8 cellular contexts compared by ENCODE assay signal in genomic region chr12:94261781-94262180, GRCh38.
DNase-seq lines count a peak whose midpoint lies in the region; ATAC-seq and TF ChIP-seq lines count a peak whose summit lies in the region.

No MANE protein-coding gene starts in this region.

- peak overlapping the region; percentile 91 for H3K4me3 Mint-ChIP-seq in natural killer cell treated with Interleukin-12 subunit alpha and Interleukin-12 subunit beta and Interleukin-15 and Interleukin-18, amount 100 ng/mL, for 72 hours

- peaks cover 7% of the 10 kb centered on the region for H3K36me3 Mint-ChIP-seq in natural killer cell treated with Interleukin-12 subunit alpha and Interleukin-12 subunit beta and Interleukin-15 and Interleukin-18, amount 100 ng/mL, for 72 hours

- H4K20me1 ChIP-seq in OCI-LY3 (ENCODE audit: insufficient read depth, low read length), result no peaks in the 10 kb centered on the region

- intact Hi-C loops in colonic mucosa (cut with DNase I), result no loop called here

- no peak for ATAC-seq in natural killer cell treated with Interleukin-12 subunit alpha and Interleukin-12 subunit beta and Interleukin-15 and Interleukin-18, amount 100 ng/mL, for 72 hours
- no peak for ATAC-seq in HG03025 (IDR thresholded peaks at IDR 0.05; ENCODE audit: low FRiP score, unreplicated experiment)
- no peak for ATAC-seq in HG02610 (IDR thresholded peaks at IDR 0.05; ENCODE audit: unreplicated experiment)

- H3K9ac ChIP-seq in OCI-LY3 (ENCODE audit: low read length), result peak overlapping the region; percentile 85
- peak overlapping the region; percentile 60 to 86 for H3K9ac ChIP-seq in colonic mucosa (ENCODE audit: low read depth in 2 of 2, low read length in 2 of 2)

- H3K4me3 ChIP-seq in BE2C (ENCODE audit: low read depth, low read length) (peak overlapping the region; percentile 76), OCI-LY3 (ENCODE audit: low read length) (peak overlapping the region; percentile 87), colonic mucosa (peak overlapping the region; percentile 39)

- H2AFZ ChIP-seq in OCI-LY3 (ENCODE audit: low read depth, low read length), result peak overlapping the region; percentile 85

- peaks cover 30 to 36% of the 10 kb centered on the region in 2 donors for H3K4me1 Mint-ChIP-seq in natural killer cell treated with Interleukin-12 subunit alpha and Interleukin-12 subunit beta and Interleukin-15 and Interleukin-18, amount 100 ng/mL, for 72 hours (ENCODE audit: low read depth in 2 of 2)

- H3K27ac Mint-ChIP-seq in natural killer cell treated with Interleukin-12 subunit alpha and Interleukin-12 subunit beta and Interleukin-15 and Interleukin-18, amount 100 ng/mL, for 72 hours, result peak overlapping the region; percentile 98

- DNase-seq in BE2C, result no peak
- no peak for DNase-seq in colonic mucosa
- no peak for DNase-seq in natural killer cell treated with Interleukin-12 subunit alpha and Interleukin-12 subunit beta and Interleukin-15 and Interleukin-18, amount 100 ng/mL, for 72 hours (ENCODE audit: low spot score)
- no peak for DNase-seq in NCI-H748 treated with DMSO at 0.1 percent for 48 hours (lab: John Stamatoyannopoulos, UW)
- DNase-seq in NCI-H1436 treated with DMSO at 0.1 percent for 48 hours (lab: John Stamatoyannopoulos, UW), result no peak

- H3K36me3 ChIP-seq in BE2C (no peaks in the 10 kb centered on the region), OCI-LY3 (replicated peaks; ENCODE audit: low read depth, low read length) (no peaks in the 10 kb centered on the region), colonic mucosa (no peaks in the 10 kb centered on the region)

- H3K4me1 ChIP-seq in BE2C (peaks cover 27% of the 10 kb centered on the region), OCI-LY3 (ENCODE audit: low read length) (peaks cover 52% of the 10 kb centered on the region), colonic mucosa (peaks cover 5% of the 10 kb centered on the region)

- H3K9me3 ChIP-seq in BE2C, result no peaks in the 10 kb centered on the region
- no peaks in the 10 kb centered on the region for H3K9me3 ChIP-seq in OCI-LY3 (ENCODE audit: insufficient read depth, low read length)
- H3K9me3 ChIP-seq in colonic mucosa, result no peaks in the 10 kb centered on the region

- no peaks in the 10 kb centered on the region for H3K27me3 Mint-ChIP-seq in natural killer cell treated with Interleukin-12 subunit alpha and Interleukin-12 subunit beta and Interleukin-15 and Interleukin-18, amount 100 ng/mL, for 72 hours

- no peaks in the 10 kb centered on the region for H3K9me3 Mint-ChIP-seq in natural killer cell treated with Interleukin-12 subunit alpha and Interleukin-12 subunit beta and Interleukin-15 and Interleukin-18, amount 100 ng/mL, for 72 hours

- no peaks in the 10 kb centered on the region for H3K27me3 ChIP-seq in BE2C
- H3K27me3 ChIP-seq in OCI-LY3 (ENCODE audit: low read depth, low read length), result no peaks in the 10 kb centered on the region
- no peaks in the 10 kb centered on the region for H3K27me3 ChIP-seq in colonic mucosa

- H3K27ac ChIP-seq in OCI-LY3 (ENCODE audit: low read length) (peak overlapping the region; percentile 77), colonic mucosa (peak overlapping the region; percentile 59)

- no peak for TF ChIP-seq CTCF in BE2C (IDR thresholded peaks at IDR 0.05; ENCODE audit: low read depth, low read length)
- no peak for TF ChIP-seq CTCF in OCI-LY3 (IDR thresholded peaks at IDR 0.05; ENCODE audit: low read depth, low read length)
- no peak for TF ChIP-seq CTCF in colonic mucosa (IDR thresholded peaks at IDR 0.05)

- H3K79me2 ChIP-seq in OCI-LY3 (ENCODE audit: low read length), result no peaks in the 10 kb centered on the region

- H3K4me2 ChIP-seq in OCI-LY3 (ENCODE audit: low read length), result peak overlapping the region; percentile 87
